In genomic region chr19:45423589-45424190, GRCh38 we compare ENCODE assay signal across 8 cellular contexts. TPM values are rescaled to one million over a fixed set of nuclear protein-coding genes. Genes with fewer than 3 reads are reported as not detected.
DNase-seq lines count a peak whose midpoint lies in the region; ATAC-seq and TF ChIP-seq lines count a peak whose summit lies in the region.

ERCC1 (minus strand) TSS chr19:45423917; CDS start chr19:45423374, 543 bp downstream.

- peaks cover 50% of the 10 kb centered on the region for H3K4me1 Mint-ChIP-seq in activated T-helper 1 cell treated with anti-CD3 and anti-CD28 coated beads, Interleukin-12 subunit alpha, Interleukin-12 subunit beta, Interleukin-2, Interleukin-4 antibody, amounts not matched to agents 30 ng/mL and 10 ng/mL and 1 ng/mL, durations not matched to agents 14 hours and 24 hours and 36 hours (ENCODE audit: low read depth)
- peaks cover 42% of the 10 kb centered on the region in 2 donors for H3K4me1 Mint-ChIP-seq in natural killer cell treated with Interleukin-12 subunit alpha and Interleukin-12 subunit beta and Interleukin-15 and Interleukin-18, amount 100 ng/mL, for 72 hours (ENCODE audit: low read depth in 2 of 2)

- WGBS in IMR-90 (ENCODE audit: extremely low coverage in 2 of 2, insufficient read length in 1 of 2), 2 experiments, result 0% methylated on average over 21 of the region's 37 CpGs; no CpG with 5 or more reads in 1 of the 2 experiments
- WGBS in suprapubic skin, result under 1% methylated on average over 15 of the region's 37 CpGs

- peaks cover 17% of the 10 kb centered on the region for H3K36me3 Mint-ChIP-seq in activated T-helper 1 cell treated with anti-CD3 and anti-CD28 coated beads, Interleukin-12 subunit alpha, Interleukin-12 subunit beta, Interleukin-2, Interleukin-4 antibody, amounts not matched to agents 30 ng/mL and 10 ng/mL and 1 ng/mL, durations not matched to agents 14 hours and 24 hours and 36 hours (ENCODE audit: low read depth)
- no peaks in the 10 kb centered on the region for H3K36me3 Mint-ChIP-seq in natural killer cell treated with Interleukin-12 subunit alpha and Interleukin-12 subunit beta and Interleukin-15 and Interleukin-18, amount 100 ng/mL, for 72 hours

- peak within 1 kb of the TSS; percentile 96 for H2BK120ac ChIP-seq in IMR-90 (ENCODE audit: low read depth, low read length)

- H3K27me3 Mint-ChIP-seq in activated T-helper 1 cell treated with anti-CD3 and anti-CD28 coated beads, Interleukin-12 subunit alpha, Interleukin-12 subunit beta, Interleukin-2, Interleukin-4 antibody, amounts not matched to agents 30 ng/mL and 10 ng/mL and 1 ng/mL, durations not matched to agents 14 hours and 24 hours and 36 hours (ENCODE audit: insufficient read depth), result peaks cover 9% of the 10 kb centered on the region
- H3K27me3 Mint-ChIP-seq in natural killer cell treated with Interleukin-12 subunit alpha and Interleukin-12 subunit beta and Interleukin-15 and Interleukin-18, amount 100 ng/mL, for 72 hours, result no peaks in the 10 kb centered on the region

- peak within 1 kb of the TSS; percentile 92 for H2BK20ac ChIP-seq in IMR-90 (ENCODE audit: low read depth, low read length)

- H3K27me3 ChIP-seq in IMR-90 (ENCODE audit: control insufficient read depth, insufficient read depth, low read length) (no peaks in the 10 kb centered on the region), suprapubic skin (no peaks in the 10 kb centered on the region)

- H3K4me2 ChIP-seq in IMR-90 (ENCODE audit: low read depth, low read length) (peak within 1 kb of the TSS; percentile 93), OCI-LY7 (ENCODE audit: low read length) (peak within 1 kb of the TSS; percentile 97)

- H3K79me1 ChIP-seq in IMR-90 (ENCODE audit: low read depth in 1 of 2, low read length in 2 of 2), result peaks cover 14 to 52% of the 10 kb centered on the region in 2 experiments

- peak within 1 kb of the TSS; percentile 98 for H3K27ac ChIP-seq in IMR-90 (ENCODE audit: insufficient read depth, low read length)
- peak within 1 kb of the TSS; percentile 79 for H3K27ac ChIP-seq in OCI-LY7 (ENCODE audit: low read depth, low read length, poor library complexity, severe bottlenecking)
- H3K27ac ChIP-seq in suprapubic skin, result peak within 1 kb of the TSS; percentile 81

- H2AFZ ChIP-seq in IMR-90 (replicated peaks; ENCODE audit: low read length, poor library complexity), result peak within 1 kb of the TSS; percentile 93
- peak within 1 kb of the TSS; percentile 87; the same call in 1 of the 2 replicates for H2AFZ ChIP-seq in OCI-LY7 (ENCODE audit: low read length)

- H3K18ac ChIP-seq in IMR-90 (ENCODE audit: low read depth, low read length), result peak within 1 kb of the TSS; percentile 90

- peak within 1 kb of the TSS; percentile 82 for H3K9ac ChIP-seq in IMR-90 (ENCODE audit: low read depth, low read length)

- intact Hi-C loops in IMR-90 (cut with micrococcal nuclease) (no loop called here), OCI-LY7 (cut with micrococcal nuclease; ENCODE audit: unreplicated experiment) (loop anchor here (10.0 kb wide), 1 partner anchor 221 kb away; no protein-coding TSS in a partner anchor)
- intact Hi-C loops in activated T-helper 1 cell treated with anti-CD3 and anti-CD28 coated beads, Interleukin-12 subunit alpha, Interleukin-12 subunit beta, Interleukin-2, Interleukin-4 antibody, amounts not matched to agents 30 ng/mL and 10 ng/mL and 1 ng/mL, durations not matched to agents 14 hours and 24 hours and 36 hours (cut with micrococcal nuclease), result loop anchor here (1.0 to 5.0 kb wide), 6 partner anchors 17 to 269 kb away; partner anchors contain the start of genes BLOC1S3, OPA3, POLR1G and QPCTL

- peak within 1 kb of the TSS; percentile 96 for H4K5ac ChIP-seq in IMR-90 (ENCODE audit: low read depth, low read length)

- H3K9me2 ChIP-seq in OCI-LY7 (ENCODE audit: insufficient read depth, low read length), result no peaks in the 10 kb centered on the region

- BruUV-seq in IMR-90 (replicated peaks; lab: Mats Ljungman, UMichigan), result no TSS peak
- no TSS peak for BruUV-seq in OCI-LY7 (replicated peaks; lab: Mats Ljungman, UMichigan)

- H3K4ac ChIP-seq in IMR-90 (ENCODE audit: low read depth, low read length), result peak within 1 kb of the TSS; percentile 99

- H3K27ac Mint-ChIP-seq in activated T-helper 1 cell treated with anti-CD3 and anti-CD28 coated beads, Interleukin-12 subunit alpha, Interleukin-12 subunit beta, Interleukin-2, Interleukin-4 antibody, amounts not matched to agents 30 ng/mL and 10 ng/mL and 1 ng/mL, durations not matched to agents 14 hours and 24 hours and 36 hours, result peak within 1 kb of the TSS; percentile 95
- H3K27ac Mint-ChIP-seq in natural killer cell treated with Interleukin-12 subunit alpha and Interleukin-12 subunit beta and Interleukin-15 and Interleukin-18, amount 100 ng/mL, for 72 hours, result peak within 1 kb of the TSS; percentile 96 to 98

- H2BK5ac ChIP-seq in IMR-90 (ENCODE audit: low read depth, low read length, poor library complexity, severe bottlenecking), result peak within 1 kb of the TSS; percentile 98

- H3K9me3 Mint-ChIP-seq in activated T-helper 1 cell treated with anti-CD3 and anti-CD28 coated beads, Interleukin-12 subunit alpha, Interleukin-12 subunit beta, Interleukin-2, Interleukin-4 antibody, amounts not matched to agents 30 ng/mL and 10 ng/mL and 1 ng/mL, durations not matched to agents 14 hours and 24 hours and 36 hours, result no peaks in the 10 kb centered on the region
- no peaks in the 10 kb centered on the region for H3K9me3 Mint-ChIP-seq in natural killer cell treated with Interleukin-12 subunit alpha and Interleukin-12 subunit beta and Interleukin-15 and Interleukin-18, amount 100 ng/mL, for 72 hours

- no peak for TF ChIP-seq RAD21 in IMR-90 (IDR thresholded peaks at IDR 0.05; ENCODE audit: low read length)

- H4K20me1 ChIP-seq in IMR-90 (ENCODE audit: insufficient read depth, low read length), result no peaks in the 10 kb centered on the region
- no peaks in the 10 kb centered on the region for H4K20me1 ChIP-seq in OCI-LY7 (ENCODE audit: insufficient read depth, low read length)

- POLR2A ChIA-PET in IMR-90 (lab: Charles Lee; ENCODE audit: unreplicated experiment) (no interaction called here), OCI-LY7 (lab: Charles Lee) (no interaction called here)

- TF ChIP-seq EP300 in suprapubic skin (IDR thresholded peaks at IDR 0.05), result no peak

- peak within 1 kb of the TSS; percentile 97 for H3K56ac ChIP-seq in IMR-90 (ENCODE audit: extremely low read depth, insufficient read depth, low read length)

- H3K9me1 ChIP-seq in IMR-90 (ENCODE audit: insufficient read depth, low read length), result no peaks in the 10 kb centered on the region; the same call in 1 of the 2 replicates

- peak within 1 kb of the TSS; percentile 97 for H2BK15ac ChIP-seq in IMR-90 (ENCODE audit: low read depth, low read length)

- peaks cover 5% of the 10 kb centered on the region for H3K4me1 ChIP-seq in IMR-90 (ENCODE audit: control insufficient read depth, insufficient read depth, low read length)
- peaks cover 74% of the 10 kb centered on the region for H3K4me1 ChIP-seq in OCI-LY7 (ENCODE audit: insufficient read depth, low read length, poor library complexity, severe bottlenecking)
- H3K4me1 ChIP-seq in suprapubic skin, result peaks cover 74% of the 10 kb centered on the region

- dilution Hi-C loops in IMR-90 (cut with HindIII; ENCODE audit: low sequenced_read_pairs, unreplicated experiment), result no loop called here

- H3K14ac ChIP-seq in IMR-90 (replicated peaks; ENCODE audit: low read depth, low read length), result peak within 1 kb of the TSS; percentile 98

- peak within 1 kb of the TSS; percentile 99 for H3K23ac ChIP-seq in IMR-90 (ENCODE audit: low read depth, low read length)

- peak; percentile 88 for TF ChIP-seq POLR2A in IMR-90 (IDR thresholded peaks at IDR 0.05; ENCODE audit: low read depth, low read length)
- no peak for TF ChIP-seq POLR2A in suprapubic skin (IDR thresholded peaks at IDR 0.05)

- in situ Hi-C loops in IMR-90 (cut with MboI; ENCODE audit: low sequenced_read_pairs), result no loop called here

- TF ChIP-seq CTCF in IMR-90 (conservative IDR thresholded peaks at IDR 0.05; ENCODE audit: low read depth, low read length) (no peak), OCI-LY7 (conservative IDR thresholded peaks at IDR 0.05; ENCODE audit: low read length) (no peak), fibroblast of pulmonary artery (IDR thresholded peaks at IDR 0.05; ENCODE audit: low read length, missing control alignments) (no peak), suprapubic skin (IDR thresholded peaks at IDR 0.05) (no peak)

- peak within 1 kb of the TSS; percentile 98 for H4K91ac ChIP-seq in IMR-90 (ENCODE audit: insufficient read depth, low read depth, low read length)

- CTCF ChIA-PET in IMR-90 (lab: Yijun Ruan, JAX), result interaction anchor here (1.0 to 1.5 kb wide), 3 partner anchors 16 to 62 kb away, joined by 4 to 7 read pairs (median 5); no protein-coding TSS in a partner anchor
- CTCF ChIA-PET in OCI-LY7 (lab: Charles Lee; ENCODE audit: unreplicated experiment), result no interaction called here

- peak within 1 kb of the TSS; percentile 91 to 99 for H4K8ac ChIP-seq in IMR-90 (ENCODE audit: low read depth in 2 of 2, low read length in 2 of 2)

- H2AK9ac ChIP-seq in IMR-90 (replicated peaks; ENCODE audit: low read depth, low read length, poor library complexity), result peak within 1 kb of the TSS; percentile 95

- H3K4me3 ChIP-seq in IMR-90 (ENCODE audit: insufficient read depth, low read depth, low read length) (peak within 1 kb of the TSS; percentile 70), OCI-LY7 (ENCODE audit: low read depth, low read length, poor library complexity, severe bottlenecking) (peak within 1 kb of the TSS; percentile 82), fibroblast of pulmonary artery (replicated peaks; ENCODE audit: low read depth, low read length) (peak within 1 kb of the TSS; percentile 71), suprapubic skin (peak within 1 kb of the TSS; percentile 75)

- H2AK5ac ChIP-seq in IMR-90 (ENCODE audit: low read depth, low read length), result peak within 1 kb of the TSS; percentile 99

- H3K36me3 ChIP-seq in IMR-90 (ENCODE audit: control insufficient read depth, insufficient read depth, low read length) (peaks cover 23% of the 10 kb centered on the region), OCI-LY7 (ENCODE audit: insufficient read depth, low read length) (peaks cover 12% of the 10 kb centered on the region; the same call in 1 of the 2 replicates), suprapubic skin (peaks cover 26% of the 10 kb centered on the region)

- H3K9me3 ChIP-seq in IMR-90 (ENCODE audit: control insufficient read depth, insufficient read depth, low read length) (no peaks in the 10 kb centered on the region), OCI-LY7 (ENCODE audit: low read length) (no peaks in the 10 kb centered on the region), suprapubic skin (no peaks in the 10 kb centered on the region)

- peak within 1 kb of the TSS; percentile 97 for H3K4me3 Mint-ChIP-seq in activated T-helper 1 cell treated with anti-CD3 and anti-CD28 coated beads, Interleukin-12 subunit alpha, Interleukin-12 subunit beta, Interleukin-2, Interleukin-4 antibody, amounts not matched to agents 30 ng/mL and 10 ng/mL and 1 ng/mL, durations not matched to agents 14 hours and 24 hours and 36 hours
- peak within 1 kb of the TSS; percentile 92 for H3K4me3 Mint-ChIP-seq in natural killer cell treated with Interleukin-12 subunit alpha and Interleukin-12 subunit beta and Interleukin-15 and Interleukin-18, amount 100 ng/mL, for 72 hours

- H3K79me2 ChIP-seq in OCI-LY7 (ENCODE audit: insufficient read depth, low read depth, low read length), result peaks cover 11% of the 10 kb centered on the region; the same call in 1 of the 2 replicates

- ATAC-seq in GM21529 (IDR thresholded peaks at IDR 0.05; ENCODE audit: unreplicated experiment) (peak; percentile 63), IMR-90 (ENCODE audit: low read depth) (peak; percentile 83)
- ATAC-seq in natural killer cell treated with Interleukin-12 subunit alpha and Interleukin-12 subunit beta and Interleukin-15 and Interleukin-18, amount 100 ng/mL, for 72 hours, result peak; percentile 92 to 95

- DNase-seq in DMS79 (lab: John Stamatoyannopoulos, UW), result peak; percentile 99
- peak; percentile 94 for DNase-seq in IMR-90
- DNase-seq in OCI-LY7 (ENCODE audit: low spot score), result peak; percentile 96
- peak; percentile 82 for DNase-seq in activated T-helper 1 cell treated with anti-CD3 and anti-CD28 coated beads, Interleukin-12 subunit alpha, Interleukin-12 subunit beta, Interleukin-2, Interleukin-4 antibody, amounts not matched to agents 30 ng/mL and 10 ng/mL and 1 ng/mL, durations not matched to agents 14 hours and 24 hours and 36 hours (ENCODE audit: low spot score)
- peak; percentile 95 for DNase-seq in fibroblast of pulmonary artery (ENCODE audit: low read depth)
- DNase-seq in natural killer cell treated with Interleukin-12 subunit alpha and Interleukin-12 subunit beta and Interleukin-15 and Interleukin-18, amount 100 ng/mL, for 72 hours (ENCODE audit: low spot score), result peak; percentile 96
- peak in 1 of 2 donors; percentile 95 for DNase-seq in suprapubic skin (ENCODE audit: low spot score in 2 of 2)

RNA-seq across cellular contexts. Expression of gene ERCC1, which starts in this region (rescaled TPM):
- total RNA-seq in IMR-90 (2012; rRNA removed), result 76.9 and 84.2 TPM in 2 replicates
- polyA plus RNA-seq in IMR-90 (2012; rRNA removed), result 132 and 153 TPM in 2 replicates
- 113 and 118 TPM in 2 replicates for polyA plus RNA-seq in IMR-90 (2012; cell fraction: cytosol; rRNA removed)
- 152 and 183 TPM in 2 replicates for polyA plus RNA-seq in IMR-90 (2012; cell fraction: nucleus; rRNA removed; ENCODE audit: low replicate concordance)
- total RNA-seq in OCI-LY7 (2014; rRNA removed; shearing (Covaris generic)), result 125 and 126 TPM in 2 replicates
- total RNA-seq in OCI-LY7 (2022), result 46.2 and 59.4 TPM in 2 replicates
- 143 and 152 TPM in 2 replicates for total RNA-seq in activated T-helper 1 cell treated with anti-CD3 and anti-CD28 coated beads, Interleukin-12 subunit alpha, Interleukin-12 subunit beta, Interleukin-2, Interleukin-4 antibody, amounts not matched to agents 30 ng/mL and 10 ng/mL and 1 ng/mL, durations not matched to agents 14 hours and 24 hours and 36 hours
- total RNA-seq in natural killer cell treated with Interleukin-12 subunit alpha and Interleukin-12 subunit beta and Interleukin-15 and Interleukin-18, amount 100 ng/mL, for 72 hours, result 10 to 100 TPM; 65.0 to 67.8 TPM
- 100 to 1,000 TPM; 102 to 120 (median 106) TPM for total RNA-seq in suprapubic skin
